ENCODE assay signal across 5 cellular contexts in genomic region chr16:88705076-88705684, GRCh38. TPM values are rescaled to one million over a fixed set of nuclear protein-coding genes. Genes with fewer than 3 reads are reported as not detected.
DNase-seq lines count a peak whose midpoint lies in the region; ATAC-seq lines count a peak whose summit lies in the region.

No MANE protein-coding gene starts in this region.

- ATAC-seq in GM21526 (IDR thresholded peaks at IDR 0.05; ENCODE audit: low FRiP score, unreplicated experiment) (no peak), HG02970 (IDR thresholded peaks at IDR 0.05; ENCODE audit: low FRiP score, unreplicated experiment) (no peak)

- H3K36me3 ChIP-seq in MG63 (no peaks in the 10 kb centered on the region), mucosa of rectum (ENCODE audit: control insufficient read depth in 2 of 2, insufficient read depth in 2 of 2, low read length in 2 of 2) (no peaks in the 10 kb centered on the region)

- peak overlapping the region; percentile 77 to 80 for H3K9ac ChIP-seq in mucosa of rectum (ENCODE audit: low read depth in 1 of 2, low read length in 2 of 2)

- H3K27me3 ChIP-seq in MG63 (no peaks in the 10 kb centered on the region), mucosa of rectum (ENCODE audit: control insufficient read depth in 2 of 2, insufficient read depth in 2 of 2, low read length in 2 of 2) (no peaks in the 10 kb centered on the region)

- H3K27ac ChIP-seq in mucosa of rectum (ENCODE audit: low read depth in 2 of 2, low read length in 2 of 2), result peak overlapping the region; percentile 68 to 86

- peak overlapping the region; percentile 66 for H3K4me3 ChIP-seq in MG63
- peak overlapping the region; percentile 78 to 97 for H3K4me3 ChIP-seq in mucosa of rectum (ENCODE audit: low read length in 2 of 2)

- H3K9me3 ChIP-seq in MG63, result no peaks in the 10 kb centered on the region
- H3K9me3 ChIP-seq in mucosa of rectum (ENCODE audit: control insufficient read depth in 2 of 2, low read length in 2 of 2), result no peaks in the 10 kb centered on the region

- peaks cover 36 to 39% of the 10 kb centered on the region in 2 donors for H3K4me1 ChIP-seq in mucosa of rectum (ENCODE audit: control insufficient read depth in 2 of 2, insufficient read depth in 2 of 2, low read length in 2 of 2)

- DNase-seq in MG63, result no peak
- peak; percentile 42 for DNase-seq in amniotic epithelial cell (ENCODE audit: low read depth)

RNA-seq across cellular contexts. Expression of gene RNF166, which starts 1.0 kb away (rescaled TPM):
- total RNA-seq in MG63 (2014; rRNA removed; shearing (Covaris generic); ENCODE audit: low replicate concordance), result 16.5 and 20.2 TPM in 2 replicates

RNA-seq across cellular contexts. Expression of gene CTU2, which starts 1.1 kb away (rescaled TPM):
- total RNA-seq in MG63 (2014; rRNA removed; shearing (Covaris generic); ENCODE audit: low replicate concordance), result 13.6 and 16.8 TPM in 2 replicates

RNA-seq across cellular contexts. Expression of gene SNAI3, which starts 18.9 kb away (rescaled TPM):
- total RNA-seq in MG63 (2014; rRNA removed; shearing (Covaris generic); ENCODE audit: low replicate concordance), result not detected in 2 replicates

RNA-seq across cellular contexts. Expression of gene MVD, which starts 42.3 kb away (rescaled TPM):
- total RNA-seq in MG63 (2014; rRNA removed; shearing (Covaris generic); ENCODE audit: low replicate concordance), result 16.8 and 25.7 TPM in 2 replicates

RNA-seq across cellular contexts. Expression of gene CYBA, which starts 54.3 kb away (rescaled TPM):
- 10.7 and 21.2 TPM in 2 replicates for total RNA-seq in MG63 (2014; rRNA removed; shearing (Covaris generic); ENCODE audit: low replicate concordance)
